ENCODE assay signal across 9 cellular contexts in the genomic region with DNA sequence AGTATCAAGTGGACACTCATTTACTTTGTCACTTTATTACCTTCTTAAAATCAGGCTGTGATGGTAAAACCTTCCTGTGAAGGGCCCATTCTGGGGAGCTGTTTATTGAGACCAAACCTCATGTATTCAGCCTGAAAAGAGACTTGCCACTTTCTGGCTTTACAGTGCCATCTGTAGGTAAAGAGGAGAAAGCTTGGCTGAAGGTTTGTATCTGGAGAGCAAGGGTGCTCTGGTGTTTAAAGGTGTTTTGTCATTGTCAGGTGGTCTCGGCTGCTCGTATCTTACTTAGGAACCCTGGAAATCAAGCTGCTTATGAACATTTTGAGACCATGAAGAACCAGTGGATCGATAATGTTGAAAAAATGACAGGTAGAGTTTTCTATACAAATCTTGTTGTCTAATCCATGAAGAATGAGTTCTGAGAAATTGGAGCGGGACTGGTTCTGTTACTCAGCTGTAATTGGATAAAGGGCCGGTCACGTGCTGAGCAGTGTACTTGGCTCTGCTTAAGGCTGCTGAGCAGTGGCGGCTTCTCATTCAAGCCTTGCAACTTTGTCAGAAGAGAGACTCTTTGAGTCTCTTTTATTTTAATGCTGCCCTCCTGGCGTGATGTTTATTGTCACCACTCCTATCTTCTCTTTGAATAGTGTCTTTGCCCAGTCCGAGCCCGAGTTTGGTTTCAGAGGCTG. TPM values are rescaled to one million over a fixed set of nuclear protein-coding genes. Genes with fewer than 3 reads are reported as not detected.
DNase-seq lines count a peak whose midpoint lies in the region; ATAC-seq and TF ChIP-seq lines count a peak whose summit lies in the region.
"Had no signal": no experiment of that assay in that cellular context is flagged by ENCODE, and none has a peak within 500 bp of the region (broad histone marks: within the 10 kb centered on the region; RNA-seq: fewer than 3 reads in every experiment).

No MANE protein-coding gene starts in this region.

- no peaks in the 10 kb centered on the region for H3K79me2 ChIP-seq in neural progenitor cell (ENCODE audit: low read depth)

- no peak for TF ChIP-seq POLR2A in prostate gland (IDR thresholded peaks at IDR 0.05)

- no peaks in the 10 kb centered on the region for H3K9me3 Mint-ChIP-seq in neural progenitor cell

- no peak overlapping the region for H3K4me3 Mint-ChIP-seq in neural progenitor cell

- no peaks in the 10 kb centered on the region for H3K4me1 ChIP-seq in neural progenitor cell
- no peaks in the 10 kb centered on the region for H3K4me1 ChIP-seq in prostate gland (replicated peaks)

- H3K27me3 Mint-ChIP-seq in neural progenitor cell (ENCODE audit: insufficient read depth, low read depth): no peaks in the 10 kb centered on the region

- H3K4me1 Mint-ChIP-seq in neural progenitor cell: no peaks in the 10 kb centered on the region

- H3K4me3 ChIP-seq in neural progenitor cell (no peak overlapping the region), prostate gland (no peak overlapping the region)

- H3K9me3 ChIP-seq in neural progenitor cell (ENCODE audit: low read depth) (no peaks in the 10 kb centered on the region), prostate gland (no peaks in the 10 kb centered on the region)

- no peak for ATAC-seq in GM21360 (IDR thresholded peaks at IDR 0.05; ENCODE audit: unreplicated experiment)

- H3K36me3 ChIP-seq in neural progenitor cell: no peaks in the 10 kb centered on the region
- H3K36me3 ChIP-seq in prostate gland: peaks cover 4 to 11% of the 10 kb centered on the region in 2 donors

- intact Hi-C loops in prostate gland (cut with DNase I): no loop called here

- H3K27ac Mint-ChIP-seq in neural progenitor cell: peak overlapping the region; percentile 31

- H3K9ac ChIP-seq in neural progenitor cell: no peak overlapping the region

- H3K27ac ChIP-seq in neural progenitor cell (no peak overlapping the region), prostate gland (no peak overlapping the region)

- no peaks in the 10 kb centered on the region for H3F3A ChIP-seq in neural progenitor cell (ENCODE audit: low read depth)

- peaks cover 50% of the 10 kb centered on the region for H3K36me3 Mint-ChIP-seq in neural progenitor cell

- H3K4me2 ChIP-seq in neural progenitor cell: no peak overlapping the region

- DNase-seq in DMS 273 (lab: John Stamatoyannopoulos, UW; ENCODE audit: unreplicated experiment) (peak; percentile 43), DMS 273 treated with DMSO at 0.1 percent for 48 hours (lab: John Stamatoyannopoulos, UW) (no peak), T47D (ENCODE audit: low read depth in 1 of 2, low spot score in 1 of 2) (peak; percentile 58 to 64), neural progenitor cell (ENCODE audit: low spot score) (peak; percentile 34), CD1c-positive myeloid dendritic cell (ENCODE audit: extremely low spot score) (no peak), prostate gland (ENCODE audit: low spot score) (no peak)
- DNase-seq: NCI-H2171 treated with DMSO at 0.1 percent for 48 hours had no signal

- in situ Hi-C loops in T47D (cut with HindIII; ENCODE audit: low pct_unique_long_range_greater_than_20kb, low sequenced_read_pairs): no loop called here

- no peaks in the 10 kb centered on the region for H4K20me1 ChIP-seq in neural progenitor cell (ENCODE audit: low read depth)

- H3K27me3 ChIP-seq in neural progenitor cell: no peaks in the 10 kb centered on the region
- H3K27me3 ChIP-seq in prostate gland (replicated peaks; ENCODE audit: insufficient read depth): no peaks in the 10 kb centered on the region

- TF ChIP-seq CTCF in LNCAP (IDR thresholded peaks at IDR 0.05): peak; percentile 45; the same call in 1 of the 2 replicates
- TF ChIP-seq CTCF in neural progenitor cell (IDR thresholded peaks at IDR 0.05): peak; percentile 60
- no peak for TF ChIP-seq CTCF in prostate gland (IDR thresholded peaks at IDR 0.05)

- 75% methylated on average over 10 of the region's 10 CpGs for WGBS in prostate gland

- H2AFZ ChIP-seq in neural progenitor cell (replicated peaks): no peak overlapping the region

RNA-seq across cellular contexts. Expression of a gene that starts 46.9 kb away (rescaled TPM):
- total RNA-seq in neural progenitor cell (ENCODE audit: low replicate concordance) (47.2 and 58.3 TPM in 2 replicates), prostate gland (10 to 100 TPM; 29.6 to 34.9 TPM)

RNA-seq across cellular contexts. Expression of a gene that starts 47.3 kb away (rescaled TPM):
- total RNA-seq in neural progenitor cell (ENCODE audit: low replicate concordance) (33.5 and 50.9 TPM in 2 replicates), prostate gland (10 to 100 TPM; 34.1 to 42.5 TPM)

Comparison
In these comparisons a context has a peak if more than half of its experiments do, and no peak if none do; other contexts are left out.
1. DNase-seq: peak in DMS 273 (single experiment), T47D (2 of 2) and neural progenitor cell (single experiment); none in DMS 273 treated with DMSO at 0.1 percent for 48 hours (single experiment), CD1c-positive myeloid dendritic cell (single experiment) and prostate gland (single experiment).
2. CTCF ChIP-seq: peak in LNCAP (single experiment) and neural progenitor cell (single experiment); none in prostate gland (0 of 4).